ENCODE assay signal across 23 cellular contexts in the genomic region with DNA sequence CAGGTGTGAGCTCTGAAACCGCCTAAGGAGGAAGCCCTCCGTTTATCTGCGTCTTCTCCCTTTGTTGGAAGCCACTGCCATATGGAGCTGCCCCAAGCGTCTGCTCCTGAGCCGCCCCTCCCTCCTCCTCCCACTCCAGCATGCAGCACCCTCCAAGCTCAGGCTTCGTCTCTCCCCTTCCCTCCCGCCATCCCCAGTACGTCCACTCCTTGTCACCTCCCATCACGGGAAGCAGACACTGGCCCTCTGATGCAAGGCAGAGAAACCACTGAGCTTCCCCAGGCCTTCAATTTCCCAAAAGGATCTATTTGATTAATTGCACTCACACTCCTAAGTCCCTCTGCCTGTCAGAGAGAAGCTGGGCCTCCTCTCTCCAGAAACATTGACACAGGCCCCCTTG. TPM values are rescaled to one million over a fixed set of nuclear protein-coding genes. Genes with fewer than 3 reads are reported as not detected.
A peak's percentile ranks its signal among the peaks of the same experiment; 100 is the strongest.
DNase-seq lines count a peak whose midpoint lies in the region; TF ChIP-seq lines count a peak whose summit lies in the region.
"Had no signal": no experiment of that assay in that cellular context is flagged by ENCODE, and none has a peak within 500 bp of the region (broad histone marks: within the 10 kb centered on the region; RNA-seq: fewer than 3 reads in every experiment).

No MANE protein-coding gene starts in this region.

- H3F3A ChIP-seq in neural progenitor cell (ENCODE audit: low read depth) (peaks cover 30% of the 10 kb centered on the region), smooth muscle cell (ENCODE audit: low read depth) (no peaks in the 10 kb centered on the region)

- peaks cover 51% of the 10 kb centered on the region for H3K4me1 Mint-ChIP-seq in neural progenitor cell
- H3K4me1 Mint-ChIP-seq: activated naive CD8-positive, alpha-beta T cell treated with anti-CD3 and anti-CD28 coated beads, Interleukin-2, amount 50 U/mL, for 24 hours; CD4-positive, alpha-beta memory T cell; naive B cell; stimulated activated naive B cell treated with anti-CD40 and anti-IgM and Interleukin-4, amounts not matched to agents 10 μg/mL and 1 μg/mL and 100 μg/mL, for 72 hours had no signal

- peaks cover 16% of the 10 kb centered on the region for H3K27me3 Mint-ChIP-seq in neural progenitor cell (ENCODE audit: insufficient read depth, low read depth)

- in situ Hi-C loops in ACHN (cut with HindIII; ENCODE audit: low pct_ligation_motif_present, low pct_unique_long_range_greater_than_20kb, low sequenced_read_pairs): no loop called here

- WGBS in smooth muscle cell (ENCODE audit: low lambda C conversion rate): 35% methylated on average over 8 of the region's 9 CpGs

- DNase-seq in ELF-1 (ENCODE audit: low read depth, low spot score) (peak; percentile 39), NCI-H524 treated with DMSO at 0.1 percent for 48 hours (lab: John Stamatoyannopoulos, UW) (peak; percentile 76), neural progenitor cell (ENCODE audit: low spot score) (peak; percentile 24), smooth muscle cell (lab: John Stamatoyannopoulos, UW; ENCODE audit: unreplicated experiment) (no peak), ACHN (no peak), Peyer's patch (no peak)
- DNase-seq: activated CD4-positive, alpha-beta T cell treated with anti-CD3 and anti-CD28 coated beads, Interleukin-2, amount 50 U/mL, for 1 hour; activated CD8-positive, alpha-beta memory T cell treated with anti-CD3 and anti-CD28 coated beads, Interleukin-2, amount 50 U/mL, for 48 hours; activated effector memory CD4-positive, alpha-beta T cell treated with anti-CD3 and anti-CD28 coated beads, Interleukin-2, amount 50 U/mL, for 16 hours; activated naive CD8-positive, alpha-beta T cell treated with anti-CD3 and anti-CD28 coated beads, Interleukin-2, amount 50 U/mL, for 24 hours; CD4-positive, alpha-beta memory T cell; cortex of kidney; DND-41; H7; Kasumi-1; naive B cell; NCI-H1092; NCI-H2081 treated with DMSO at 0.1 percent for 48 hours; NCI-H774; SHP77 treated with DMSO at 0.1 percent for 48 hours; stimulated activated naive B cell treated with anti-CD40 and anti-IgM and Interleukin-4, amounts not matched to agents 10 μg/mL and 1 μg/mL and 100 μg/mL, for 72 hours had no signal

- H4K20me1 ChIP-seq in neural progenitor cell (ENCODE audit: low read depth) (no peaks in the 10 kb centered on the region), smooth muscle cell (ENCODE audit: low read depth) (no peaks in the 10 kb centered on the region)

- TF ChIP-seq CTCF in neural progenitor cell (IDR thresholded peaks at IDR 0.05) (no peak), smooth muscle cell (IDR thresholded peaks at IDR 0.05; ENCODE audit: borderline replicate concordance, insufficient read depth, poor library complexity, severe bottlenecking) (no peak), Peyer's patch (IDR thresholded peaks at IDR 0.05) (no peak)

- peak overlapping the region; percentile 22 for H3K4me3 Mint-ChIP-seq in neural progenitor cell
- H3K4me3 Mint-ChIP-seq: activated naive CD8-positive, alpha-beta T cell treated with anti-CD3 and anti-CD28 coated beads, Interleukin-2, amount 50 U/mL, for 24 hours; naive B cell; stimulated activated naive B cell treated with anti-CD40 and anti-IgM and Interleukin-4, amounts not matched to agents 10 μg/mL and 1 μg/mL and 100 μg/mL, for 72 hours had no signal

- H3K79me2 ChIP-seq in neural progenitor cell (ENCODE audit: low read depth): no peaks in the 10 kb centered on the region
- no peaks in the 10 kb centered on the region for H3K79me2 ChIP-seq in smooth muscle cell (ENCODE audit: low read depth)
- H3K79me2 ChIP-seq: parathyroid adenoma had no signal

- H2AFZ ChIP-seq in neural progenitor cell (replicated peaks) (no peak overlapping the region), smooth muscle cell (ENCODE audit: low read depth) (no peak overlapping the region)
- H2AFZ ChIP-seq: parathyroid adenoma had no signal

- no peaks in the 10 kb centered on the region for H3K36me3 ChIP-seq in neural progenitor cell
- H3K36me3 ChIP-seq in smooth muscle cell (ENCODE audit: low read depth): no peaks in the 10 kb centered on the region
- no peaks in the 10 kb centered on the region for H3K36me3 ChIP-seq in Peyer's patch

- no peak for TF ChIP-seq POLR2A in Peyer's patch (IDR thresholded peaks at IDR 0.05)

- H3K27me3 ChIP-seq in neural progenitor cell (no peaks in the 10 kb centered on the region), smooth muscle cell (ENCODE audit: low read depth) (peaks cover 31% of the 10 kb centered on the region), Peyer's patch (no peaks in the 10 kb centered on the region)

- H3K27ac ChIP-seq in cingulate gyrus (ENCODE audit: low read depth, low read length): peak overlapping the region; percentile 49
- H3K27ac ChIP-seq in neural progenitor cell: no peak overlapping the region
- H3K27ac ChIP-seq in smooth muscle cell (ENCODE audit: low read depth): no peak overlapping the region
- no peak overlapping the region for H3K27ac ChIP-seq in Peyer's patch
- H3K27ac ChIP-seq: parathyroid adenoma had no signal

- H3K9me3 ChIP-seq in neural progenitor cell (ENCODE audit: low read depth): no peaks in the 10 kb centered on the region
- no peaks in the 10 kb centered on the region for H3K9me3 ChIP-seq in smooth muscle cell (replicated peaks; ENCODE audit: low read depth)
- H3K9me3 ChIP-seq in Peyer's patch: no peaks in the 10 kb centered on the region

- peaks cover 1% of the 10 kb centered on the region for H3K9me3 Mint-ChIP-seq in neural progenitor cell
- H3K9me3 Mint-ChIP-seq: activated naive CD8-positive, alpha-beta T cell treated with anti-CD3 and anti-CD28 coated beads, Interleukin-2, amount 50 U/mL, for 24 hours; CD4-positive, alpha-beta memory T cell; naive B cell; stimulated activated naive B cell treated with anti-CD40 and anti-IgM and Interleukin-4, amounts not matched to agents 10 μg/mL and 1 μg/mL and 100 μg/mL, for 72 hours had no signal

- peaks cover 39% of the 10 kb centered on the region for H3K4me1 ChIP-seq in neural progenitor cell
- peaks cover 5% of the 10 kb centered on the region for H3K4me1 ChIP-seq in smooth muscle cell (ENCODE audit: low read depth)
- no peaks in the 10 kb centered on the region for H3K4me1 ChIP-seq in Peyer's patch
- H3K4me1 ChIP-seq: parathyroid adenoma had no signal

- H3K9ac ChIP-seq in neural progenitor cell (no peak overlapping the region), smooth muscle cell (ENCODE audit: low read depth) (no peak overlapping the region)
- H3K9ac ChIP-seq: parathyroid adenoma had no signal

- H3K4me3 ChIP-seq in neural progenitor cell: no peak overlapping the region
- no peak overlapping the region for H3K4me3 ChIP-seq in smooth muscle cell
- H3K4me3 ChIP-seq in Peyer's patch: no peak overlapping the region

- H3K27ac Mint-ChIP-seq in neural progenitor cell: peak overlapping the region; percentile 82
- H3K27ac Mint-ChIP-seq: activated naive CD8-positive, alpha-beta T cell treated with anti-CD3 and anti-CD28 coated beads, Interleukin-2, amount 50 U/mL, for 24 hours; CD4-positive, alpha-beta memory T cell; naive B cell; stimulated activated naive B cell treated with anti-CD40 and anti-IgM and Interleukin-4, amounts not matched to agents 10 μg/mL and 1 μg/mL and 100 μg/mL, for 72 hours had no signal

- H3K36me3 Mint-ChIP-seq in neural progenitor cell: no peaks in the 10 kb centered on the region
- H3K36me3 Mint-ChIP-seq: CD4-positive, alpha-beta memory T cell; naive B cell; stimulated activated naive B cell treated with anti-CD40 and anti-IgM and Interleukin-4, amounts not matched to agents 10 μg/mL and 1 μg/mL and 100 μg/mL, for 72 hours had no signal

- H3K4me2 ChIP-seq in neural progenitor cell: no peak overlapping the region
- H3K4me2 ChIP-seq in smooth muscle cell: no peak overlapping the region

RNA-seq across cellular contexts. Expression of a gene that starts 52.5 kb away (rescaled TPM):
- total RNA-seq in neural progenitor cell (ENCODE audit: low replicate concordance) (2.5 and 3.7 TPM in 2 replicates), smooth muscle cell (0.09 and 0.31 TPM in 2 replicates), Peyer's patch (10 to 100 TPM in 2 of 4 donors, 1 to 10 TPM in 2; 3.2 to 90.0 (median 13.2) TPM)
- 0.63 and 1.4 TPM in 2 replicates for polyA plus RNA-seq in smooth muscle cell
- total RNA-seq: CD4-positive, alpha-beta memory T cell had no signal
- polyA plus RNA-seq: CD4-positive, alpha-beta memory T cell had no signal

Comparison
In these comparisons a context has a peak if more than half of its experiments do, and no peak if none do; other contexts are left out.
1. DNase-seq: peak in ELF-1 (single experiment), NCI-H524 treated with DMSO at 0.1 percent for 48 hours (single experiment) and neural progenitor cell (single experiment); none in smooth muscle cell (single experiment), ACHN (single experiment) and Peyer's patch (0 of 3).